ENCODE assay signal across 9 cellular contexts in the genomic region with DNA sequence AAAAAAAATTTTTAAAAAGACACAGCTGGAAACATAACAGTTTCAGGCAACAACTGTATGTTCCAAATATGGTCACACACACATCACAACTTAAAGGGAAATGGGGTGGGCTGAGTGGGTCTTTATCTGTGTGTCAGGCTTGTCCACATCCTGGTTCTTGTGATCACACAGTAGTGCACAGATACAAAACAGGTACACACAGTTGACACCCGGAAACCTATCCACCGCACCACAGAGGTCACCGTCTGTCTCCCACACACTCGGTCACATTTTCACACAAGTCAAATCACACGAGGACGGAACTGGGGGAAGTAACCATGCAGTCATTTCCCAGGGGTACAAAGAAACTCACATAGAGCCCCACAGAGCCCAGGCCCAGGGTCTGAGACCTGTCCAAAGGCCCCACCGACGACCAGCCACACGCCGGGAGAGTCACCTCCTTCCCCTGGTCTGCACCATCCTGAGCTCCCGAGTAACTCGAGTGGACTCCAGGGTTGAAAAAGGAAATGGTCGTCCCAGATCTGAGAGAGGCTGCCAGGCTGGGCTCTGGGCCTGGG. TPM values are rescaled to one million over a fixed set of nuclear protein-coding genes. Genes with fewer than 3 reads are reported as not detected.
DNase-seq lines count a peak whose midpoint lies in the region; TF ChIP-seq lines count a peak whose summit lies in the region.
"Had no signal": no experiment of that assay in that cellular context is flagged by ENCODE, and none has a peak within 500 bp of the region (broad histone marks: within the 10 kb centered on the region; RNA-seq: fewer than 3 reads in every experiment).

No MANE protein-coding gene starts in this region.

- H3K27me3 Mint-ChIP-seq in MCF 10A (ENCODE audit: insufficient read depth, unreplicated experiment) = no peaks in the 10 kb centered on the region

- TF ChIP-seq CTCF in MCF 10A (IDR thresholded peaks at IDR 0.05; ENCODE audit: unreplicated experiment) = no peak
- no peak for TF ChIP-seq CTCF in mammary epithelial cell (conservative IDR thresholded peaks at IDR 0.05 in 1 of 2, IDR thresholded peaks at IDR 0.05 in 1 of 2; ENCODE audit: extremely low read depth in 1 of 2, insufficient read depth in 1 of 2, low read depth in 1 of 2, low read length in 2 of 2)
- TF ChIP-seq CTCF in osteoblast (IDR thresholded peaks at IDR 0.05; ENCODE audit: extremely low read depth, low read depth, low read length) = no peak

- no peaks in the 10 kb centered on the region for H3K9me3 ChIP-seq in mammary epithelial cell (replicated peaks; ENCODE audit: insufficient read depth, low read length)
- H3K9me3 ChIP-seq in osteoblast (ENCODE audit: low read depth, low read length) = no peaks in the 10 kb centered on the region
- H3K9me3 ChIP-seq: A549 had no signal

- in situ Hi-C loops in mammary epithelial cell (cut with MboI; ENCODE audit: low sequenced_read_pairs in 2 of 2) = no loop called here

- H3K36me3 Mint-ChIP-seq in MCF 10A (ENCODE audit: insufficient read depth, unreplicated experiment) = peaks cover 38% of the 10 kb centered on the region

- H3K79me2 ChIP-seq in mammary epithelial cell (ENCODE audit: insufficient read depth, low read length) (peaks cover 36% of the 10 kb centered on the region), osteoblast (ENCODE audit: insufficient read depth, low read length) (peaks cover 29% of the 10 kb centered on the region)

- DNase-seq in MCF 10A (ENCODE audit: unreplicated experiment) (no peak), mammary epithelial cell (no peak), KG1 (lab: John Stamatoyannopoulos, UW) (peak; percentile 78), osteoblast (ENCODE audit: insufficient read length, low spot score, missing footprints) (peak; percentile 56), pons (ENCODE audit: low spot score) (no peak), anterior cingulate cortex (lab: John Stamatoyannopoulos, UW) (no peak), SK-N-DZ (ENCODE audit: low spot score) (no peak)
- DNase-seq in activated T-helper 1 cell treated with anti-CD3 and anti-CD28 coated beads, Interleukin-2, amount 50 U/mL, for 16 hours (ENCODE audit: low read depth in 1 of 2, low spot score in 1 of 2) = peak; percentile 53 to 66

- intact Hi-C loops in MCF 10A (cut with micrococcal nuclease) (no loop called here), mammary epithelial cell (cut with micrococcal nuclease) (loop anchor here (10.0 kb wide), 1 partner anchor 280 kb away; the partner anchor contains the start of gene TYK2)

- no peak overlapping the region for H3K27ac Mint-ChIP-seq in MCF 10A (ENCODE audit: low read depth, unreplicated experiment)

- no peaks in the 10 kb centered on the region for H3K9me3 Mint-ChIP-seq in MCF 10A (ENCODE audit: unreplicated experiment)

- BruUV-seq in MCF 10A (replicated peaks; lab: Mats Ljungman, UMichigan) = no TSS peak
- no TSS peak for BruUV-seq in mammary epithelial cell (replicated peaks; lab: Mats Ljungman, UMichigan)

- H3K4me3 ChIP-seq in mammary epithelial cell (replicated peaks in 1 of 3; ENCODE audit: insufficient read depth in 1 of 3, low read depth in 2 of 3, low read length in 3 of 3) (no peak overlapping the region), osteoblast (ENCODE audit: insufficient read depth, low read length) (no peak overlapping the region)
- H3K4me3 ChIP-seq: A549 had no signal

- H3K36me3 ChIP-seq in mammary epithelial cell (ENCODE audit: insufficient read depth, low read length) (peaks cover 14% of the 10 kb centered on the region), osteoblast (ENCODE audit: insufficient read depth, low read length) (peaks cover 22% of the 10 kb centered on the region)

- H4K20me1 ChIP-seq in mammary epithelial cell (ENCODE audit: insufficient read depth, low read length) (no peaks in the 10 kb centered on the region), osteoblast (ENCODE audit: insufficient read depth, low read length) (peaks cover 2% of the 10 kb centered on the region)

- no peak overlapping the region for H3K27ac ChIP-seq in mammary epithelial cell (ENCODE audit: insufficient read depth, low read depth, low read length)
- H3K27ac ChIP-seq in osteoblast (ENCODE audit: low read depth, low read length) = no peak overlapping the region

- WGBS in mammary epithelial cell (ENCODE audit: low coverage, missing lambda C conversion rate) = 89% methylated on average over 12 of the region's 13 CpGs

- H3K9ac ChIP-seq in mammary epithelial cell (ENCODE audit: insufficient read depth, low read length) = no peak overlapping the region

- H3K4me2 ChIP-seq in mammary epithelial cell (ENCODE audit: insufficient read depth, low read depth, low read length) (no peak overlapping the region), osteoblast (ENCODE audit: insufficient read depth, low read length) (no peak overlapping the region)
- H3K4me2 ChIP-seq: A549 had no signal

- H2AFZ ChIP-seq in mammary epithelial cell (ENCODE audit: low read depth, low read length) (no peak overlapping the region), osteoblast (ENCODE audit: low read length) (peak overlapping the region; percentile 47)

- POLR2A ChIA-PET in MCF 10A (lab: Yijun Ruan, JAX) = interaction anchor here (0.6 to 2.6 kb wide), 2 partner anchors 9 to 843 kb away, joined by 3 to 7 read pairs; no protein-coding TSS in a partner anchor

- H3K4me1 ChIP-seq in mammary epithelial cell (ENCODE audit: insufficient read depth, low read length) (peaks cover 14% of the 10 kb centered on the region), osteoblast (ENCODE audit: insufficient read depth, low read length) (peaks cover 10% of the 10 kb centered on the region)

- H3K4me3 Mint-ChIP-seq in MCF 10A (ENCODE audit: unreplicated experiment) = peak overlapping the region; percentile 88

- peaks cover 9% of the 10 kb centered on the region for H3K4me1 Mint-ChIP-seq in MCF 10A (ENCODE audit: insufficient read depth, unreplicated experiment)

- CTCF ChIA-PET in MCF 10A (lab: Yijun Ruan, JAX) = interaction anchor here (0.6 to 1.9 kb wide), 3 partner anchors 16 to 155 kb away, joined by 3 to 6 read pairs (median 3); partner anchors contain the start of gene EIF3G
- CTCF ChIA-PET in mammary epithelial cell (lab: Charles Lee; ENCODE audit: low non-redundant PET) = no interaction called here

- H3K27me3 ChIP-seq in mammary epithelial cell (ENCODE audit: insufficient read depth, low read length) = no peaks in the 10 kb centered on the region
- no peaks in the 10 kb centered on the region for H3K27me3 ChIP-seq in osteoblast (ENCODE audit: insufficient read depth, low read length)

- dilution Hi-C loops in mammary epithelial cell (cut with HindIII; ENCODE audit: low sequenced_read_pairs) = no loop called here

RNA-seq across cellular contexts. Expression of gene PPAN, which starts 1.4 kb away (rescaled TPM):
- total RNA-seq in MCF 10A (2022) (95.0 and 123 TPM in 2 replicates), mammary epithelial cell (10 to 100 TPM; 26.8 to 72.6 TPM), osteoblast (19.2 and 20.9 TPM in 2 replicates)
- 40.6 TPM for polyA plus RNA-seq in mammary epithelial cell
- 97.0 TPM for polyA minus RNA-seq in mammary epithelial cell
- polyA plus RNA-seq in SK-N-DZ (2014; cell fraction: cytosol; rRNA removed) = 28.8 and 48.3 TPM in 2 replicates
- 62.7 and 64.6 TPM in 2 replicates for polyA plus RNA-seq in SK-N-DZ (2014; cell fraction: nucleus; rRNA removed)

RNA-seq across cellular contexts. Expression of gene ANGPTL6, which starts 2.3 kb away (rescaled TPM):
- total RNA-seq in MCF 10A (2022) (0.44 TPM in 1 of 2 replicates, not detected in the other), mammary epithelial cell (not detected), osteoblast (not detected in 2 replicates)
- polyA plus RNA-seq in mammary epithelial cell = 0.26 TPM
- not detected for polyA minus RNA-seq in mammary epithelial cell
- 1.4 and 1.7 TPM in 2 replicates for polyA plus RNA-seq in SK-N-DZ (2014; cell fraction: cytosol; rRNA removed)
- 0.69 and 2.2 TPM in 2 replicates for polyA plus RNA-seq in SK-N-DZ (2014; cell fraction: nucleus; rRNA removed)

RNA-seq across cellular contexts. Expression of gene P2RY11, which starts 6.8 kb away (rescaled TPM):
- 36.1 and 43.1 TPM in 2 replicates for total RNA-seq in MCF 10A (2022)
- 10 to 100 TPM in 1 of 2 donors, 1 to 10 TPM in 1; 2.5 to 22.2 TPM for total RNA-seq in mammary epithelial cell
- polyA plus RNA-seq in mammary epithelial cell = 5.0 TPM
- polyA minus RNA-seq in mammary epithelial cell = not detected
- 2.1 and 2.2 TPM in 2 replicates for total RNA-seq in osteoblast
- 6.8 and 7.0 TPM in 2 replicates for polyA plus RNA-seq in SK-N-DZ (2014; cell fraction: cytosol; rRNA removed)
- 10.6 and 15.3 TPM in 2 replicates for polyA plus RNA-seq in SK-N-DZ (2014; cell fraction: nucleus; rRNA removed)

RNA-seq across cellular contexts. Expression of gene EIF3G, which starts 15.0 kb away (rescaled TPM):
- total RNA-seq in MCF 10A (2022) (224 and 249 TPM in 2 replicates), mammary epithelial cell (100 to 1,000 TPM; 178 to 223 TPM), osteoblast (226 and 252 TPM in 2 replicates)
- 178 TPM for polyA plus RNA-seq in mammary epithelial cell
- 105 TPM for polyA minus RNA-seq in mammary epithelial cell
- polyA plus RNA-seq in SK-N-DZ (2014; cell fraction: cytosol; rRNA removed) = 365 and 372 TPM in 2 replicates
- 512 and 650 TPM in 2 replicates for polyA plus RNA-seq in SK-N-DZ (2014; cell fraction: nucleus; rRNA removed)

RNA-seq across cellular contexts. Expression of gene SHFL, which starts 18.6 kb away (rescaled TPM):
- total RNA-seq in MCF 10A (2022) = 11.9 and 17.6 TPM in 2 replicates
- 10 to 100 TPM; 14.3 to 22.4 TPM for total RNA-seq in mammary epithelial cell
- 17.5 TPM for polyA plus RNA-seq in mammary epithelial cell
- polyA minus RNA-seq in mammary epithelial cell = 9.3 TPM
- total RNA-seq in osteoblast = 20.6 and 22.4 TPM in 2 replicates
- polyA plus RNA-seq in SK-N-DZ (2014; cell fraction: cytosol; rRNA removed) = 0.09 and 0.47 TPM in 2 replicates
- 1.4 and 1.6 TPM in 2 replicates for polyA plus RNA-seq in SK-N-DZ (2014; cell fraction: nucleus; rRNA removed)

Comparison
In these comparisons a context has a peak if more than half of its experiments do, and no peak if none do; other contexts are left out.
1. DNase-seq: peak in KG1 (single experiment), activated T-helper 1 cell treated with anti-CD3 and anti-CD28 coated beads, Interleukin-2, amount 50 U/mL, for 16 hours (2 of 2) and osteoblast (single experiment); none in MCF 10A (single experiment), mammary epithelial cell (single experiment), pons (single experiment), anterior cingulate cortex (0 of 58) and SK-N-DZ (single experiment).